3 cellular contexts compared by ENCODE assay signal in the genomic region with DNA sequence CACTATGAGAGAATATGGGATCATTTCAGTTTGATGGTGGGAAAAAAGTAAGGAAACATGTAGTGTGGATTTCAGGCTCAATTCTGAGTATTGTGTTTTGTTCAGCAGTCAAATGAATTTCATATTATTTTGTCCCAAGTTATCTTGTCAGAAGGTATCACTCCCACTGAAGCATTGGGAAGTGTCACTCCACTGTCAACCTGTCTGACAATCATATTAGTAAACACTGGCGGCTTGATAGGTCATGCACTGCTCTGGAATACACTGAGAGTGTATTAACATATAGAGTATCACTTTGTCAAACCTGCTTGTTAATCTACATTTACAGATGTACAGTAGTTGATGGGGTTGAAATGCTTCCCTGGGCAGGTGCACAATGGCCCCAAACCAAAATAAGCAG.
"Had no signal": no experiment of that assay in that cellular context is flagged by ENCODE, and none has a peak within 500 bp of the region (broad histone marks: within the 10 kb centered on the region; RNA-seq: fewer than 3 reads in every experiment).

No MANE protein-coding gene starts in this region.

- H3K4me3 ChIP-seq: GM12878 had no signal

- DNase-seq: GDM1, GF-D8 had no signal
